In genomic region chr3:73423133-73423532, GRCh38 we compare ENCODE assay signal across 19 cellular contexts.
"Had no signal": no experiment of that assay in that cellular context is flagged by ENCODE, and none has a peak within 500 bp of the region (broad histone marks: within the 10 kb centered on the region; RNA-seq: fewer than 3 reads in every experiment).

No MANE protein-coding gene starts in this region.

- H3K27ac ChIP-seq: brain microvascular endothelial cell, psoas muscle, SJSA1 had no signal

- H3K9me3 Mint-ChIP-seq: activated CD4-positive, alpha-beta T cell treated with anti-CD3 and anti-CD28 coated beads, Interleukin-2, amount 10 ng/mL, durations not matched to agents 7 days and 5 days; dendritic cell treated with granulocyte-macrophage colony-stimulating factor and Interleukin-4, amounts not matched to agents 40 ng/mL and 50 ng/mL, for 4 days; stimulated activated effector memory CD8-positive, alpha-beta T cell treated with anti-CD3 and anti-CD28 coated beads, Interleukin-12 subunit alpha, Interleukin-12 subunit beta, amount 100 ng/mL, for 72 hours had no signal

- H3K36me3 ChIP-seq: brain microvascular endothelial cell, SJSA1 had no signal

- DNase-seq: activated CD4-positive, alpha-beta T cell treated with anti-CD3 and anti-CD28 coated beads, Interleukin-2, amount 10 ng/mL, durations not matched to agents 7 days and 5 days; activated CD4-positive, CD25-positive, alpha-beta regulatory T cell; activated CD8-positive, alpha-beta memory T cell treated with anti-CD3 and anti-CD28 coated beads for 24 hours; activated naive CD8-positive, alpha-beta T cell treated with anti-CD3 and anti-CD28 coated beads, Interleukin-2, amount 10 ng/mL, durations not matched to agents 7 days and 5 days; anterior cingulate cortex; brain microvascular endothelial cell; effector memory CD4-positive, alpha-beta T cell; hippocampal formation; mammary epithelial cell; nephron progenitor cell; occipital lobe; psoas muscle; stimulated activated CD4-positive, alpha-beta T cell treated with anti-CD3 and anti-CD28 coated beads, Interleukin-12 subunit alpha, Interleukin-12 subunit beta, amount 100 ng/mL, for 4 hours had no signal

- H3K27me3 Mint-ChIP-seq: activated CD4-positive, alpha-beta T cell treated with anti-CD3 and anti-CD28 coated beads, Interleukin-2, amount 10 ng/mL, durations not matched to agents 7 days and 5 days; type B pancreatic cell had no signal

- H3K27ac Mint-ChIP-seq: activated CD4-positive, alpha-beta T cell treated with anti-CD3 and anti-CD28 coated beads, Interleukin-2, amount 10 ng/mL, durations not matched to agents 7 days and 5 days; activated naive CD8-positive, alpha-beta T cell treated with anti-CD3 and anti-CD28 coated beads, Interleukin-2, amount 10 ng/mL, durations not matched to agents 7 days and 5 days; activated T-helper 1 cell treated with anti-CD3 and anti-CD28 coated beads, Interleukin-12 subunit alpha, Interleukin-12 subunit beta, Interleukin-2, Interleukin-4 antibody, amounts not matched to agents 30 ng/mL and 10 ng/mL and 1 ng/mL, durations not matched to agents 14 hours and 24 hours and 36 hours; dendritic cell treated with granulocyte-macrophage colony-stimulating factor and Interleukin-4, amounts not matched to agents 40 ng/mL and 50 ng/mL, for 4 days; nephron progenitor cell; stimulated activated effector memory CD8-positive, alpha-beta T cell treated with anti-CD3 and anti-CD28 coated beads, Interleukin-12 subunit alpha, Interleukin-12 subunit beta, amount 100 ng/mL, for 72 hours; type B pancreatic cell had no signal

- H3K4me1 Mint-ChIP-seq: activated CD4-positive, alpha-beta T cell treated with anti-CD3 and anti-CD28 coated beads, Interleukin-2, amount 10 ng/mL, durations not matched to agents 7 days and 5 days; activated naive CD8-positive, alpha-beta T cell treated with anti-CD3 and anti-CD28 coated beads, Interleukin-2, amount 10 ng/mL, durations not matched to agents 7 days and 5 days; stimulated activated effector memory CD8-positive, alpha-beta T cell treated with anti-CD3 and anti-CD28 coated beads, Interleukin-12 subunit alpha, Interleukin-12 subunit beta, amount 100 ng/mL, for 72 hours had no signal

- ATAC-seq: left lobe of liver; stimulated activated effector memory CD8-positive, alpha-beta T cell treated with anti-CD3 and anti-CD28 coated beads, Interleukin-12 subunit alpha, Interleukin-12 subunit beta, amount 100 ng/mL, for 72 hours had no signal

- H3K4me1 ChIP-seq: SJSA1 had no signal

- H3K36me3 Mint-ChIP-seq: activated naive CD8-positive, alpha-beta T cell treated with anti-CD3 and anti-CD28 coated beads, Interleukin-2, amount 10 ng/mL, durations not matched to agents 7 days and 5 days; stimulated activated effector memory CD8-positive, alpha-beta T cell treated with anti-CD3 and anti-CD28 coated beads, Interleukin-12 subunit alpha, Interleukin-12 subunit beta, amount 100 ng/mL, for 72 hours; type B pancreatic cell had no signal

- H3K27me3 ChIP-seq: brain microvascular endothelial cell, SJSA1 had no signal

- H3K4me3 ChIP-seq: psoas muscle, SJSA1 had no signal

- H3K9me3 ChIP-seq: psoas muscle, SJSA1 had no signal

- H3K4me3 Mint-ChIP-seq: activated CD4-positive, alpha-beta T cell treated with anti-CD3 and anti-CD28 coated beads, Interleukin-2, amount 10 ng/mL, durations not matched to agents 7 days and 5 days; activated naive CD8-positive, alpha-beta T cell treated with anti-CD3 and anti-CD28 coated beads, Interleukin-2, amount 10 ng/mL, durations not matched to agents 7 days and 5 days; activated T-helper 1 cell treated with anti-CD3 and anti-CD28 coated beads, Interleukin-12 subunit alpha, Interleukin-12 subunit beta, Interleukin-2, Interleukin-4 antibody, amounts not matched to agents 30 ng/mL and 10 ng/mL and 1 ng/mL, durations not matched to agents 14 hours and 24 hours and 36 hours; dendritic cell treated with granulocyte-macrophage colony-stimulating factor and Interleukin-4, amounts not matched to agents 40 ng/mL and 50 ng/mL, for 4 days; nephron progenitor cell; stimulated activated effector memory CD8-positive, alpha-beta T cell treated with anti-CD3 and anti-CD28 coated beads, Interleukin-12 subunit alpha, Interleukin-12 subunit beta, amount 100 ng/mL, for 72 hours; type B pancreatic cell had no signal
